In the genomic region with DNA sequence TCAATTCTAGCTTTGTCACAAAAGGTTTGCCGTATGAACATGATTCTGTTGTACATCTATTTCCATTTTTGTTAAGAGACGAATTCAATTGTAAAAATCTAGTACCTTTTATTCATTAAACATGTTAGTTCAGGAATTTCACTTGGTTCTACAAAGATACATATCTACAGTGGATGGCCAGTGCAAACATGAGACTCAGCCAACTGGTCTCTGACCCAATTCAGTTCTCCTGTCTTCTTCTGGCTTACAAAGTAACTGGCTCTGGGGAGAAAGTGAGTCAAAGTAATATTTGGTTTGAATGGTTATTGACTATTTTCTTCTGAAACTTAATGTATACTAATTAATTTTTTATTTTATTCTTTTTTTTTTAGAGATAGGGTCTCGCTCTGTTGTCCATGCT, we compare ENCODE assay signal across 37 cellular contexts.
DNase-seq lines count a peak whose midpoint lies in the region; ATAC-seq, FAIRE-seq and TF ChIP-seq lines count a peak whose summit lies in the region.
"Had no signal": no experiment of that assay in that cellular context is flagged by ENCODE, and none has a peak within 500 bp of the region (broad histone marks: within the 10 kb centered on the region; RNA-seq: fewer than 3 reads in every experiment).

No MANE protein-coding gene starts in this region.

- ATAC-seq in right lobe of liver (peak; percentile 90 to 96 (median 93)), HepG2 (no peak), left lobe of liver (peak; percentile 97), left lung (no peak)
- ATAC-seq: A549; CD8-positive, alpha-beta T cell had no signal

- no peak for TF ChIP-seq RAD21 in HepG2 (CRISPR knock-in tag; IDR thresholded peaks at IDR 0.05)

- no peak overlapping the region for H3K27ac ChIP-seq in right lobe of liver
- no peak overlapping the region for H3K27ac ChIP-seq in HepG2 (ENCODE audit: extremely low read length, insufficient read depth, low read length)
- H3K27ac ChIP-seq in left lung = no peak overlapping the region
- H3K27ac ChIP-seq in endodermal cell (ENCODE audit: low read depth, low read length) = no peak overlapping the region
- H3K27ac ChIP-seq: 22Rv1; A549; BLaER1; BLaER1 treated with 17β-estradiol and CSF1 and Interleukin-3, amounts not matched to agents 10 nM and 100 nM; C4-2B had no signal

- intact Hi-C loops in right lobe of liver (cut with DNase I) = no loop called here
- intact Hi-C loops in HepG2 (cut with micrococcal nuclease; ENCODE audit: unreplicated experiment) = no loop called here
- intact Hi-C loops in left lung (cut with DNase I) = no loop called here

- no peak overlapping the region for H2AFZ ChIP-seq in HepG2 (ENCODE audit: low read length)

- H3K27me3 Mint-ChIP-seq in endodermal cell (ENCODE audit: insufficient read depth) = no peaks in the 10 kb centered on the region
- H3K27me3 Mint-ChIP-seq: B cell; CD4-positive, alpha-beta memory T cell; CD4-positive, alpha-beta T cell; CD4-positive, CD25-positive, alpha-beta regulatory T cell had no signal

- H3K4me1 ChIP-seq in right lobe of liver = peaks cover 0 to 10% (median 5%) of the 10 kb centered on the region in 4 donors
- no peaks in the 10 kb centered on the region for H3K4me1 ChIP-seq in HepG2 (ENCODE audit: insufficient read depth, low read length)
- H3K4me1 ChIP-seq in left lung = no peaks in the 10 kb centered on the region
- H3K4me1 ChIP-seq in endodermal cell (ENCODE audit: control insufficient read depth, insufficient read depth, low read length) = no peaks in the 10 kb centered on the region
- H3K4me1 ChIP-seq: A549, BE2C, Caco-2 had no signal

- H3K4me3 ChIP-seq in right lobe of liver (no peak overlapping the region), HepG2 (replicated peaks in 1 of 3; ENCODE audit: insufficient read depth in 1 of 3, low read depth in 2 of 3, low read length in 3 of 3) (no peak overlapping the region), LNCaP clone FGC (ENCODE audit: low read depth, low read length) (no peak overlapping the region), left lung (no peak overlapping the region), endodermal cell (ENCODE audit: low read length) (no peak overlapping the region)
- H3K4me3 ChIP-seq: A549; BLaER1; BLaER1 treated with 17β-estradiol and CSF1 and Interleukin-3, amounts not matched to agents 10 nM and 100 nM had no signal

- H3K27me3 ChIP-seq in right lobe of liver = no peaks in the 10 kb centered on the region
- H3K27me3 ChIP-seq in HepG2 (ENCODE audit: control insufficient read depth in 1 of 2, insufficient read depth in 2 of 2, low read length in 2 of 2) = no peaks in the 10 kb centered on the region; a peak in 1 of 5 replicates
- no peaks in the 10 kb centered on the region for H3K27me3 ChIP-seq in left lung
- no peaks in the 10 kb centered on the region for H3K27me3 ChIP-seq in endodermal cell (ENCODE audit: control insufficient read depth, insufficient read depth, low read length, poor library complexity, severe bottlenecking)
- H3K27me3 ChIP-seq: BE2C; BLaER1; BLaER1 treated with 17β-estradiol and CSF1 and Interleukin-3, amounts not matched to agents 10 nM and 100 nM had no signal

- H3K4me2 ChIP-seq in HepG2 (ENCODE audit: low read depth, low read length) = no peak overlapping the region
- H3K4me2 ChIP-seq: A549; BLaER1; BLaER1 treated with 17β-estradiol and CSF1 and Interleukin-3, amounts not matched to agents 10 nM and 100 nM had no signal

- peak in 1 of 3 donors; percentile 52 for DNase-seq in right lobe of liver
- no peak for DNase-seq in HepG2 (ENCODE audit: low spot score)
- peak; percentile 11 for DNase-seq in LNCaP clone FGC (ENCODE audit: low read depth)
- DNase-seq in left lobe of liver (ENCODE audit: low spot score) = no peak
- DNase-seq in left lung = no peak
- DNase-seq in HEK293T (ENCODE audit: extremely low spot score) = no peak
- DNase-seq in endodermal cell = no peak
- DNase-seq: 8988T; ACHN; AML-193; BE2C; C1 segment of cervical spinal cord; Caco-2; Calu3; CD4-positive, alpha-beta memory T cell; CD4-positive, alpha-beta T cell; CD4-positive, CD25-positive, alpha-beta regulatory T cell; CD8-positive, alpha-beta memory T cell; CD8-positive, alpha-beta T cell; COR-L47; DMS 273 treated with DMSO at 0.1 percent for 48 hours; DMS153; DMS53; DMS79; DMS79 treated with DMSO at 0.1 percent for 48 hours; DND-41; EL had no signal

- FAIRE-seq in HepG2 (lab: Jason Lieb, UNC) (no peak), endometrium (lab: Jason Lieb, UNC) (peak; percentile 74)
- FAIRE-seq: A204.1, A549, D721Med had no signal

- H3K79me2 ChIP-seq in HepG2 (ENCODE audit: insufficient read depth, low read length) = no peaks in the 10 kb centered on the region

- no peak for TF ChIP-seq POLR2A in right lobe of liver (IDR thresholded peaks at IDR 0.05)
- TF ChIP-seq POLR2A in HepG2 (IDR thresholded peaks at IDR 0.05; ENCODE audit: insufficient read depth in 1 of 2, low read depth in 2 of 2, low read length in 2 of 2) = no peak

- H3K4me1 Mint-ChIP-seq in endodermal cell = no peaks in the 10 kb centered on the region
- H3K4me1 Mint-ChIP-seq: B cell; CD14-positive monocyte; CD4-positive, CD25-positive, alpha-beta regulatory T cell; CD8-positive, alpha-beta memory T cell had no signal

- POLR2A ChIA-PET in HepG2 (lab: Yijun Ruan, JAX) = no interaction called here
- POLR2A ChIA-PET in HEK293T (lab: Yijun Ruan, JAX) = no interaction called here

- H3K27ac Mint-ChIP-seq in endodermal cell = no peak overlapping the region
- H3K27ac Mint-ChIP-seq: B cell; CD14-positive monocyte; CD4-positive, alpha-beta memory T cell; CD4-positive, alpha-beta T cell; CD4-positive, CD25-positive, alpha-beta regulatory T cell; CD8-positive, alpha-beta memory T cell; CD8-positive, alpha-beta T cell had no signal

- H3K9me3 ChIP-seq in right lobe of liver (no peaks in the 10 kb centered on the region), HepG2 (ENCODE audit: low read length) (no peaks in the 10 kb centered on the region), left lung (no peaks in the 10 kb centered on the region), endodermal cell (ENCODE audit: control insufficient read depth, low read length) (no peaks in the 10 kb centered on the region)
- H3K9me3 ChIP-seq: A549; BE2C; BLaER1; BLaER1 treated with 17β-estradiol and CSF1 and Interleukin-3, amounts not matched to agents 10 nM and 100 nM; Caco-2 had no signal

- H3K36me3 ChIP-seq in right lobe of liver (no peaks in the 10 kb centered on the region), HepG2 (replicated peaks in 1 of 2; ENCODE audit: control insufficient read depth in 1 of 2, insufficient read depth in 2 of 2, low read length in 2 of 2) (no peaks in the 10 kb centered on the region), left lung (no peaks in the 10 kb centered on the region), endodermal cell (ENCODE audit: control insufficient read depth, insufficient read depth, low read length) (no peaks in the 10 kb centered on the region)
- H3K36me3 ChIP-seq: BE2C; BLaER1; BLaER1 treated with 17β-estradiol and CSF1 and Interleukin-3, amounts not matched to agents 10 nM and 100 nM had no signal

- in situ Hi-C loops in HepG2 (cut with HindIII; ENCODE audit: extremely low pct_ligation_motif_present, low pct_unique_long_range_greater_than_20kb) = no loop called here

- WGBS in right lobe of liver (ENCODE audit: insufficient coverage, low coverage, low lambda C conversion rate, missing lambda C conversion rate) = 64% methylated on average over 2 of the region's 3 CpGs
- 35% methylated on average over 3 of the region's 3 CpGs for WGBS in HepG2 (ENCODE audit: low lambda C conversion rate)
- WGBS in endodermal cell (ENCODE audit: insufficient coverage in 1 of 2, insufficient read length in 1 of 2), 2 experiments = 80 to 97% methylated on average over 1 to 3 of the region's 3 CpGs

- CTCF ChIA-PET in HepG2 (lab: Yijun Ruan, JAX; ENCODE audit: low intra/inter-chr PET ratio, low total read pairs) = no interaction called here
- CTCF ChIA-PET in HEK293T (lab: Yijun Ruan, JAX) = no interaction called here

- no peak for TF ChIP-seq CTCF in right lobe of liver (IDR thresholded peaks at IDR 0.05)
- no peak for TF ChIP-seq CTCF in HepG2 (CRISPR knock-in tag; IDR thresholded peaks at IDR 0.05)
- no peak for TF ChIP-seq CTCF in LNCaP clone FGC (IDR thresholded peaks at IDR 0.05; ENCODE audit: control insufficient read depth, extremely low read depth, insufficient read depth)
- no peak for TF ChIP-seq CTCF in left lung (IDR thresholded peaks at IDR 0.05)
- no peak for TF ChIP-seq CTCF in endodermal cell (conservative IDR thresholded peaks at IDR 0.05)

- no peaks in the 10 kb centered on the region for H4K20me1 ChIP-seq in HepG2 (ENCODE audit: insufficient read depth, low read length)
- H4K20me1 ChIP-seq: BLaER1; BLaER1 treated with 17β-estradiol and CSF1 and Interleukin-3, amounts not matched to agents 10 nM and 100 nM had no signal

- no peak overlapping the region for H3K4me3 Mint-ChIP-seq in endodermal cell
- H3K4me3 Mint-ChIP-seq: B cell; CD14-positive monocyte; CD4-positive, alpha-beta memory T cell; CD4-positive, alpha-beta T cell; CD4-positive, CD25-positive, alpha-beta regulatory T cell; CD8-positive, alpha-beta memory T cell; CD8-positive, alpha-beta T cell had no signal

- no TSS peak for BruUV-seq in HepG2 (replicated peaks; lab: Mats Ljungman, UMichigan)

- no peaks in the 10 kb centered on the region for H3K9me3 Mint-ChIP-seq in endodermal cell
- H3K9me3 Mint-ChIP-seq: CD4-positive, alpha-beta T cell; CD4-positive, CD25-positive, alpha-beta regulatory T cell; CD8-positive, alpha-beta memory T cell; CD8-positive, alpha-beta T cell had no signal

- no peaks in the 10 kb centered on the region for H3K36me3 Mint-ChIP-seq in endodermal cell (ENCODE audit: low read depth)
- H3K36me3 Mint-ChIP-seq: CD14-positive monocyte; CD4-positive, CD25-positive, alpha-beta regulatory T cell; CD8-positive, alpha-beta memory T cell had no signal

- H3K9ac ChIP-seq in HepG2 (ENCODE audit: insufficient read depth, low read depth, low read length) = no peak overlapping the region
- no peak overlapping the region for H3K9ac ChIP-seq in endodermal cell (ENCODE audit: extremely low read depth, low read length, poor library complexity, severe bottlenecking)
- H3K9ac ChIP-seq: BLaER1; BLaER1 treated with 17β-estradiol and CSF1 and Interleukin-3, amounts not matched to agents 10 nM and 100 nM had no signal

- no peak for TF ChIP-seq EP300 in HepG2 (IDR thresholded peaks at IDR 0.05; ENCODE audit: low read depth in 2 of 2, low read length in 2 of 2)
- no peak for TF ChIP-seq EP300 in HepG2 (CRISPR knock-in tag; IDR thresholded peaks at IDR 0.05; ENCODE audit: borderline replicate concordance)

TF ChIP-seq in HepG2, 621 proteins besides CTCF, POLR2A, EP300 and RAD21 (continues in another document):
- TF ChIP-seq SNAI1 (CRISPR knock-in tag; IDR thresholded peaks at IDR 0.05; ENCODE audit: borderline replicate concordance) = no peak

TF ChIP-seq in HEK293T, 16 proteins besides CTCF, POLR2A, EP300 and RAD21:
- TF ChIP-seq FOXK2 (IDR thresholded peaks at IDR 0.05) (no peak), BHLHE40 (IDR thresholded peaks at IDR 0.05; ENCODE audit: borderline replicate concordance) (no peak), FOXM1 (IDR thresholded peaks at IDR 0.05; ENCODE audit: borderline replicate concordance) (no peak), ARNT (IDR thresholded peaks at IDR 0.05) (no peak), ELF4 (IDR thresholded peaks at IDR 0.05) (no peak), LEF1 (IDR thresholded peaks at IDR 0.05; ENCODE audit: borderline replicate concordance) (no peak), ZNF384 (IDR thresholded peaks at IDR 0.05) (no peak)

Comparison
In these comparisons a context has a peak if more than half of its experiments do, and no peak if none do; other contexts are left out.
1. ATAC-seq: peak in right lobe of liver (4 of 4) and left lobe of liver (single experiment); none in HepG2 (single experiment) and left lung (single experiment).